In genomic region chr1:59266927-59267293, GRCh38 we compare ENCODE assay signal across 14 cellular contexts. TPM values are rescaled to one million over a fixed set of nuclear protein-coding genes. Genes with fewer than 3 reads are reported as not detected.
DNase-seq lines count a peak whose midpoint lies in the region; ATAC-seq, FAIRE-seq and TF ChIP-seq lines count a peak whose summit lies in the region.
"Had no signal": no experiment of that assay in that cellular context is flagged by ENCODE, and none has a peak within 500 bp of the region (broad histone marks: within the 10 kb centered on the region; RNA-seq: fewer than 3 reads in every experiment).

No MANE protein-coding gene starts in this region.

- H3K4me3 Mint-ChIP-seq in CD4-positive, alpha-beta T cell: no peak overlapping the region

- no peaks in the 10 kb centered on the region for H3K4me1 ChIP-seq in small intestine (ENCODE audit: control insufficient read depth in 2 of 2, insufficient read depth in 1 of 2, low read depth in 1 of 2, low read length in 1 of 2)
- H3K4me1 ChIP-seq: lower lobe of right lung, parathyroid adenoma had no signal

- no peaks in the 10 kb centered on the region for H3K4me1 Mint-ChIP-seq in CD4-positive, alpha-beta T cell (ENCODE audit: low read depth)

- H3K36me3 Mint-ChIP-seq in CD4-positive, alpha-beta T cell (ENCODE audit: low read depth): no peaks in the 10 kb centered on the region

- H3K27ac Mint-ChIP-seq in CD4-positive, alpha-beta T cell: no peak overlapping the region

- intact Hi-C loops in CD4-positive, alpha-beta T cell (cut with DNase I, micrococcal nuclease): no loop called here

- no peaks in the 10 kb centered on the region for H3K36me3 ChIP-seq in small intestine (ENCODE audit: control insufficient read depth in 2 of 2, insufficient read depth in 2 of 2, low read length in 2 of 2)
- H3K36me3 ChIP-seq: lower lobe of right lung had no signal

- no peaks in the 10 kb centered on the region for H3K9me3 ChIP-seq in CD4-positive, alpha-beta T cell (ENCODE audit: control insufficient read depth, low read length)
- H3K9me3 ChIP-seq in small intestine (ENCODE audit: control insufficient read depth, low read depth): no peaks in the 10 kb centered on the region
- H3K9me3 ChIP-seq: lower lobe of right lung had no signal

- H3K27ac ChIP-seq in CD4-positive, alpha-beta T cell (ENCODE audit: low read depth, low read length): no peak overlapping the region
- no peak overlapping the region for H3K27ac ChIP-seq in small intestine (ENCODE audit: low read depth in 1 of 2, low read length in 1 of 2)
- H3K27ac ChIP-seq: lower lobe of right lung, parathyroid adenoma had no signal

- H3K27me3 Mint-ChIP-seq in CD4-positive, alpha-beta T cell: peaks cover 10% of the 10 kb centered on the region

- FAIRE-seq in small intestine (lab: Jason Lieb, UNC): no peak

- TF ChIP-seq CTCF in GM10266 (IDR thresholded peaks at IDR 0.05; ENCODE audit: control insufficient read depth, insufficient read depth, low read depth, missing control alignments): no peak
- no peak for TF ChIP-seq CTCF in CD4-positive, alpha-beta T cell (IDR thresholded peaks at IDR 0.05)

- DNase-seq in GM10266 (ENCODE audit: extremely low spot score) (peak; percentile 40), SIG-M5 (lab: John Stamatoyannopoulos, UW) (no peak), small intestine (no peak), NCI-H524 (lab: John Stamatoyannopoulos, UW) (no peak)
- DNase-seq in CD4-positive, alpha-beta T cell: no peak
- DNase-seq: glutamatergic neuron, lower lobe of right lung, NCI-H774, T-helper 1 cell, trophoblast cell had no signal

- peak; percentile 82 for ATAC-seq in GM19351 (IDR thresholded peaks at IDR 0.05; ENCODE audit: unreplicated experiment)
- ATAC-seq in HG02759 (IDR thresholded peaks at IDR 0.05; ENCODE audit: unreplicated experiment): peak; percentile 40
- peak; percentile 52 for ATAC-seq in HG03520 (IDR thresholded peaks at IDR 0.05; ENCODE audit: unreplicated experiment)
- no peak for ATAC-seq in CD4-positive, alpha-beta T cell (ENCODE audit: poor library complexity)

- no peaks in the 10 kb centered on the region for H3K9me3 Mint-ChIP-seq in CD4-positive, alpha-beta T cell

- H3K27me3 ChIP-seq in CD4-positive, alpha-beta T cell (ENCODE audit: control insufficient read depth, insufficient read depth, low read length): no peaks in the 10 kb centered on the region
- no peaks in the 10 kb centered on the region for H3K27me3 ChIP-seq in small intestine (ENCODE audit: control insufficient read depth in 2 of 2, insufficient read depth in 2 of 2, low read length in 2 of 2)

- H3K4me3 ChIP-seq in small intestine (ENCODE audit: low read depth in 1 of 2, low read length in 2 of 2): no peak overlapping the region
- H3K4me3 ChIP-seq: lower lobe of right lung had no signal

- POLR2A ChIA-PET in CD4-positive, alpha-beta T cell (lab: Charles Lee): no interaction called here

- CTCF ChIA-PET in CD4-positive, alpha-beta T cell (lab: Charles Lee): no interaction called here

RNA-seq across cellular contexts. Expression of gene FGGY, which starts 30.0 kb away (rescaled TPM):
- 10 to 100 TPM in 1 of 2 experiments, 1 to 10 TPM in 1; 9.5 to 10.0 TPM for total RNA-seq in CD4-positive, alpha-beta T cell
- polyA plus RNA-seq in small intestine: 10 to 100 TPM; 12.3 to 16.5 (median 13.6) TPM
